Comparison of ENCODE assay signal across 26 cellular contexts in genomic region chr7:47885309-47886000, GRCh38.
A peak's percentile ranks its signal among the peaks of the same experiment; 100 is the strongest.
DNase-seq lines count a peak whose midpoint lies in the region; ATAC-seq and TF ChIP-seq lines count a peak whose summit lies in the region.
"Had no signal": no experiment of that assay in that cellular context is flagged by ENCODE, and none has a peak within 500 bp of the region (broad histone marks: within the 10 kb centered on the region; RNA-seq: fewer than 3 reads in every experiment).

No MANE protein-coding gene starts in this region.

- H3K9me3 ChIP-seq in breast epithelium (no peaks in the 10 kb centered on the region), esophagus muscularis mucosa (no peaks in the 10 kb centered on the region)
- H3K9me3 ChIP-seq: ascending aorta, MG63, ovary, right atrium auricular region, thoracic aorta had no signal

- H3K27me3 Mint-ChIP-seq in MCF 10A (ENCODE audit: insufficient read depth, unreplicated experiment) = peaks cover 9% of the 10 kb centered on the region
- H3K27me3 Mint-ChIP-seq: activated naive CD8-positive, alpha-beta T cell treated with anti-CD3 and anti-CD28 coated beads for 36 hours had no signal

- intact Hi-C loops in MCF 10A (cut with micrococcal nuclease) = no loop called here
- intact Hi-C loops in breast epithelium (cut with DNase I; ENCODE audit: low total_unique reads) = no loop called here
- intact Hi-C loops in esophagus muscularis mucosa (cut with DNase I) = no loop called here

- POLR2A ChIA-PET in MCF 10A (lab: Yijun Ruan, JAX) = no interaction called here

- DNase-seq in MCF 10A (ENCODE audit: unreplicated experiment) (peak; percentile 50), breast epithelium (ENCODE audit: low spot score in 2 of 2) (no peak), esophagus muscularis mucosa (ENCODE audit: extremely low spot score) (peak; percentile 80), NCI-H82 (lab: John Stamatoyannopoulos, UW) (no peak)
- DNase-seq in stimulated activated naive CD8-positive, alpha-beta T cell treated with anti-CD3 and anti-CD28 coated beads, Interleukin-15, Interleukin-2, amounts not matched to agents 100 U/mL and 50 U/mL, for 24 hours = no peak
- DNase-seq: activated naive CD8-positive, alpha-beta T cell treated with anti-CD3 and anti-CD28 coated beads for 36 hours; caudate nucleus; endodermal cell; left ventricle myocardium superior; MG63; NCI-H1417; NCI-H2081; NCI-H226; NCI-H774; ovary had no signal

- no peaks in the 10 kb centered on the region for H3K36me3 ChIP-seq in breast epithelium
- peaks cover 0 to 33% (median 0%) of the 10 kb centered on the region in 4 donors for H3K36me3 ChIP-seq in esophagus muscularis mucosa
- H3K36me3 ChIP-seq: ascending aorta, MG63, ovary, right atrium auricular region, thoracic aorta had no signal

- H3K36me3 Mint-ChIP-seq in MCF 10A (ENCODE audit: insufficient read depth, unreplicated experiment) = no peaks in the 10 kb centered on the region
- H3K36me3 Mint-ChIP-seq: activated naive CD8-positive, alpha-beta T cell treated with anti-CD3 and anti-CD28 coated beads for 36 hours; natural killer cell treated with Interleukin-12 subunit alpha and Interleukin-12 subunit beta and Interleukin-15 and Interleukin-18, amount 100 ng/mL, for 72 hours had no signal

- H3K27ac ChIP-seq in breast epithelium = no peak overlapping the region
- no peak overlapping the region for H3K27ac ChIP-seq in esophagus muscularis mucosa (replicated peaks in 1 of 4)
- H3K27ac ChIP-seq: ascending aorta, HL-60, ovary, right atrium auricular region, thoracic aorta, VCaP had no signal

- no peaks in the 10 kb centered on the region for H3K9me3 Mint-ChIP-seq in MCF 10A (ENCODE audit: unreplicated experiment)
- H3K9me3 Mint-ChIP-seq: activated naive CD8-positive, alpha-beta T cell treated with anti-CD3 and anti-CD28 coated beads for 36 hours; activated T-helper 1 cell treated with anti-CD3 and anti-CD28 coated beads, Interleukin-12 subunit alpha, Interleukin-12 subunit beta, Interleukin-2, Interleukin-4 antibody, amounts not matched to agents 30 ng/mL and 10 ng/mL and 1 ng/mL, durations not matched to agents 14 hours and 24 hours and 36 hours; endodermal cell; natural killer cell treated with Interleukin-12 subunit alpha and Interleukin-12 subunit beta and Interleukin-15 and Interleukin-18, amount 100 ng/mL, for 72 hours had no signal

- TF ChIP-seq RAD21 in Ishikawa (IDR thresholded peaks at IDR 0.05; ENCODE audit: low read depth) = no peak

- ATAC-seq in stimulated activated naive CD8-positive, alpha-beta T cell treated with anti-CD3 and anti-CD28 coated beads, Interleukin-15, Interleukin-2, amounts not matched to agents 100 U/mL and 50 U/mL, for 24 hours = peak; percentile 37
- no peak for ATAC-seq in GM19452 (IDR thresholded peaks at IDR 0.05; ENCODE audit: unreplicated experiment)
- ATAC-seq: HCT116, left ventricle myocardium superior, SK-N-SH treated with all-trans-retinoic acid at 6 μM for 48 hours had no signal

- H3K27ac Mint-ChIP-seq in MCF 10A (ENCODE audit: low read depth, unreplicated experiment) = no peak overlapping the region
- H3K27ac Mint-ChIP-seq: activated naive CD8-positive, alpha-beta T cell treated with anti-CD3 and anti-CD28 coated beads for 36 hours; activated T-helper 1 cell treated with anti-CD3 and anti-CD28 coated beads, Interleukin-12 subunit alpha, Interleukin-12 subunit beta, Interleukin-2, Interleukin-4 antibody, amounts not matched to agents 30 ng/mL and 10 ng/mL and 1 ng/mL, durations not matched to agents 14 hours and 24 hours and 36 hours; endodermal cell; natural killer cell treated with Interleukin-12 subunit alpha and Interleukin-12 subunit beta and Interleukin-15 and Interleukin-18, amount 100 ng/mL, for 72 hours had no signal

- H3K4me1 ChIP-seq in breast epithelium (no peaks in the 10 kb centered on the region), esophagus muscularis mucosa (no peaks in the 10 kb centered on the region)
- H3K4me1 ChIP-seq: ascending aorta, right atrium auricular region had no signal

- TF ChIP-seq POLR2A in breast epithelium (IDR thresholded peaks at IDR 0.05) (no peak), esophagus muscularis mucosa (IDR thresholded peaks at IDR 0.05; ENCODE audit: low read depth) (no peak)

- 89% methylated on average over 7 of the region's 10 CpGs for WGBS in esophagus muscularis mucosa

- CTCF ChIA-PET in MCF 10A (lab: Yijun Ruan, JAX) = interaction anchor here (0.6 kb wide), 1 partner anchor 38 kb away, joined by 3 read pairs; no protein-coding TSS in a partner anchor

- TF ChIP-seq CTCF in MCF 10A (IDR thresholded peaks at IDR 0.05; ENCODE audit: unreplicated experiment) = no peak
- TF ChIP-seq CTCF in breast epithelium (IDR thresholded peaks at IDR 0.05) = no peak
- no peak for TF ChIP-seq CTCF in esophagus muscularis mucosa (IDR thresholded peaks at IDR 0.05)

- H3K27me3 ChIP-seq in breast epithelium (no peaks in the 10 kb centered on the region), esophagus muscularis mucosa (no peaks in the 10 kb centered on the region)
- H3K27me3 ChIP-seq: ascending aorta, MG63, ovary, right atrium auricular region had no signal

- no peak overlapping the region for H3K4me3 ChIP-seq in breast epithelium
- no peak overlapping the region for H3K4me3 ChIP-seq in esophagus muscularis mucosa
- H3K4me3 ChIP-seq: ascending aorta, MG63, ovary, right atrium auricular region, thoracic aorta had no signal

- no peaks in the 10 kb centered on the region for H3K4me1 Mint-ChIP-seq in MCF 10A (ENCODE audit: insufficient read depth, unreplicated experiment)
- H3K4me1 Mint-ChIP-seq: activated naive CD8-positive, alpha-beta T cell treated with anti-CD3 and anti-CD28 coated beads for 36 hours; endodermal cell had no signal

- no peak overlapping the region for H3K4me3 Mint-ChIP-seq in MCF 10A (ENCODE audit: unreplicated experiment)
- H3K4me3 Mint-ChIP-seq: activated naive CD8-positive, alpha-beta T cell treated with anti-CD3 and anti-CD28 coated beads for 36 hours; activated T-helper 1 cell treated with anti-CD3 and anti-CD28 coated beads, Interleukin-12 subunit alpha, Interleukin-12 subunit beta, Interleukin-2, Interleukin-4 antibody, amounts not matched to agents 30 ng/mL and 10 ng/mL and 1 ng/mL, durations not matched to agents 14 hours and 24 hours and 36 hours; endodermal cell; natural killer cell treated with Interleukin-12 subunit alpha and Interleukin-12 subunit beta and Interleukin-15 and Interleukin-18, amount 100 ng/mL, for 72 hours had no signal

- TF ChIP-seq EP300 in Ishikawa (IDR thresholded peaks at IDR 0.05; ENCODE audit: borderline replicate concordance) (no peak), esophagus muscularis mucosa (IDR thresholded peaks at IDR 0.05) (no peak)

- no TSS peak for BruUV-seq in MCF 10A (replicated peaks; lab: Mats Ljungman, UMichigan)

TF ChIP-seq in Ishikawa, 13 proteins besides CTCF, POLR2A, EP300 and RAD21:
- no peak for TF ChIP-seq MAX (IDR thresholded peaks at IDR 0.05)
- peak; percentile 68 for TF ChIP-seq CEBPB (IDR thresholded peaks at IDR 0.05)
TF ChIP-seq in Ishikawa: peak in this region for 1.

Comparison
In these comparisons a context has a peak if more than half of its experiments do, and no peak if none do; other contexts are left out.
1. DNase-seq: peak in MCF 10A (single experiment) and esophagus muscularis mucosa (single experiment); none in breast epithelium (0 of 2), stimulated activated naive CD8-positive, alpha-beta T cell treated with anti-CD3 and anti-CD28 coated beads, Interleukin-15, Interleukin-2, amounts not matched to agents 100 U/mL and 50 U/mL, for 24 hours (single experiment) and NCI-H82 (single experiment).